In the genomic region with DNA sequence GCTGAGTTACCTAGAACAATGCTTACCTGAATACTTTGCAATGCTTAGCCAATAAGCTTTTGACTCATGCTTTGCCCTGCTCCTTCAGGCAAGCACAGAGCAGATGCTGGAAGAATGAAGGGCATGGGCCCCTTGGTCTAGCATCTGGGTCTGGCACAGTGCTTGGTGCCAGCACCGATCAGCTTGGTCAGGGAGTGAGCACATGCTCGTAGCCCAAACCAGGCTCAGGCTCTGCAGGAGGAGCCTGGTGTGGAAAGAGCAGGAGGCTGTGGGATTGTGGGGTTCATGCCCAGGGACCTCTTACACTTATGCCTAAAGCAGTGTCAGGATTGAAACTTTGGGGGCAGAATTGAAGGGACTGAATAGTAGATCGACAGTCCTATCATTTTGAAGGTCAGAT, we compare ENCODE assay signal across 17 cellular contexts.
A peak's percentile ranks its signal among the peaks of the same experiment; 100 is the strongest.
DNase-seq lines count a peak whose midpoint lies in the region; ATAC-seq and TF ChIP-seq lines count a peak whose summit lies in the region.
"Had no signal": no experiment of that assay in that cellular context is flagged by ENCODE, and none has a peak within 500 bp of the region (broad histone marks: within the 10 kb centered on the region; RNA-seq: fewer than 3 reads in every experiment).

No MANE protein-coding gene starts in this region.

- H2AK5ac ChIP-seq in neuronal stem cell (ENCODE audit: low read depth, low read length): no peak overlapping the region

- H3K9ac ChIP-seq in neuronal stem cell (ENCODE audit: low read depth, low read length, poor library complexity): no peak overlapping the region

- DNase-seq in esophagus muscularis mucosa (ENCODE audit: extremely low spot score): peak; percentile 62
- DNase-seq in neuronal stem cell (ENCODE audit: low spot score): no peak
- no peak for DNase-seq in stimulated activated CD4-positive, alpha-beta T cell treated with anti-CD3 and anti-CD28 coated beads, Interleukin-1b, Interleukin-23, amount 100 ng/mL, for 48 hours
- DNase-seq in mucosa of descending colon: no peak
- no peak for DNase-seq in caudate nucleus (lab: John Stamatoyannopoulos, UW)
- no peak for DNase-seq in spleen
- DNase-seq: C1 segment of cervical spinal cord; Calu3; CD4-positive, alpha-beta memory T cell; COR-L47; DMS53; DMS79 treated with DMSO at 0.1 percent for 48 hours; GF-D8; HFFc6 had no signal

- H3K14ac ChIP-seq in neuronal stem cell (ENCODE audit: low read length): no peak overlapping the region

- H2BK12ac ChIP-seq in neuronal stem cell (ENCODE audit: low read length): no peak overlapping the region

- intact Hi-C loops in esophagus muscularis mucosa (cut with DNase I): no loop called here
- intact Hi-C loops in mucosa of descending colon (cut with DNase I, micrococcal nuclease): no loop called here
- intact Hi-C loops in spleen (cut with DNase I; ENCODE audit: low total_unique reads): no loop called here

- H3K27me3 Mint-ChIP-seq in stimulated activated memory B cell treated with anti-CD40 and anti-IgM and Interleukin-4, amounts not matched to agents 10 μg/mL and 1 μg/mL and 100 μg/mL, for 72 hours: no peaks in the 10 kb centered on the region

- no peak overlapping the region for H3K4ac ChIP-seq in neuronal stem cell (ENCODE audit: low read length)

- H3K79me1 ChIP-seq in neuronal stem cell (ENCODE audit: low read depth, low read length): no peaks in the 10 kb centered on the region

- no peaks in the 10 kb centered on the region for H3K4me1 ChIP-seq in esophagus muscularis mucosa
- no peaks in the 10 kb centered on the region for H3K4me1 ChIP-seq in neuronal stem cell (ENCODE audit: control insufficient read depth in 2 of 2, insufficient read depth in 1 of 2, low read depth in 1 of 2, low read length in 2 of 2)
- no peaks in the 10 kb centered on the region for H3K4me1 ChIP-seq in mucosa of descending colon (ENCODE audit: low read depth)
- H3K4me1 ChIP-seq in spleen: peaks cover 0 to 11% (median 0%) of the 10 kb centered on the region in 6 donors
- H3K4me1 ChIP-seq: HAP-1 had no signal

- peaks cover 0 to 22% (median 0%) of the 10 kb centered on the region in 4 donors for H3K27me3 ChIP-seq in esophagus muscularis mucosa
- no peaks in the 10 kb centered on the region for H3K27me3 ChIP-seq in neuronal stem cell (ENCODE audit: control insufficient read depth in 3 of 3, insufficient read depth in 3 of 3, low read depth in 1 of 3, low read length in 3 of 3)
- H3K27me3 ChIP-seq in spleen (replicated peaks in 1 of 7): no peaks in the 10 kb centered on the region

- no peak overlapping the region for H3K4me2 ChIP-seq in neuronal stem cell (ENCODE audit: insufficient read depth, low read length, poor library complexity, severe bottlenecking)
- H3K4me2 ChIP-seq: GM23338 had no signal

- peaks cover 2% of the 10 kb centered on the region for H3K9me3 Mint-ChIP-seq in stimulated activated memory B cell treated with anti-CD40 and anti-IgM and Interleukin-4, amounts not matched to agents 10 μg/mL and 1 μg/mL and 100 μg/mL, for 72 hours
- H3K9me3 Mint-ChIP-seq: GM23338 had no signal

- no peak for TF ChIP-seq EP300 in esophagus muscularis mucosa (IDR thresholded peaks at IDR 0.05)

- H4K91ac ChIP-seq in neuronal stem cell (ENCODE audit: low read depth, low read length, poor library complexity): no peak overlapping the region

- no peaks in the 10 kb centered on the region for H3K4me1 Mint-ChIP-seq in stimulated activated memory B cell treated with anti-CD40 and anti-IgM and Interleukin-4, amounts not matched to agents 10 μg/mL and 1 μg/mL and 100 μg/mL, for 72 hours
- H3K4me1 Mint-ChIP-seq: CD4-positive, alpha-beta memory T cell had no signal

- H3K27ac Mint-ChIP-seq in stimulated activated memory B cell treated with anti-CD40 and anti-IgM and Interleukin-4, amounts not matched to agents 10 μg/mL and 1 μg/mL and 100 μg/mL, for 72 hours: no peak overlapping the region
- H3K27ac Mint-ChIP-seq: CD4-positive, alpha-beta memory T cell; GM23338; HFFc6 had no signal

- H3K36me3 ChIP-seq in esophagus muscularis mucosa: no peaks in the 10 kb centered on the region
- no peaks in the 10 kb centered on the region for H3K36me3 ChIP-seq in neuronal stem cell (replicated peaks in 1 of 2; ENCODE audit: control insufficient read depth in 2 of 2, insufficient read depth in 2 of 2, low read length in 2 of 2)
- H3K36me3 ChIP-seq in mucosa of descending colon (ENCODE audit: low read depth): no peaks in the 10 kb centered on the region
- no peaks in the 10 kb centered on the region for H3K36me3 ChIP-seq in spleen
- H3K36me3 ChIP-seq: HAP-1 had no signal

- no peaks in the 10 kb centered on the region for H3K9me3 ChIP-seq in esophagus muscularis mucosa
- no peaks in the 10 kb centered on the region for H3K9me3 ChIP-seq in neuronal stem cell (replicated peaks in 1 of 2; ENCODE audit: control insufficient read depth in 2 of 2, insufficient read depth in 1 of 2, low read depth in 1 of 2, low read length in 2 of 2)
- no peaks in the 10 kb centered on the region for H3K9me3 ChIP-seq in mucosa of descending colon
- no peaks in the 10 kb centered on the region for H3K9me3 ChIP-seq in spleen
- H3K9me3 ChIP-seq: HAP-1 had no signal

- WGBS in esophagus muscularis mucosa: 85% methylated on average over 3 of the region's 3 CpGs
- no CpG with 5 or more reads among the region's 3 CpGs for WGBS in neuronal stem cell (ENCODE audit: extremely low coverage in 2 of 2, insufficient read length in 2 of 2, insufficient replicate concordance in 1 of 2), 2 donors
- WGBS in spleen, 5 donors: 79 to 92% (median 87%) methylated on average over 3 of the region's 3 CpGs

- no peaks in the 10 kb centered on the region for H3K36me3 Mint-ChIP-seq in stimulated activated memory B cell treated with anti-CD40 and anti-IgM and Interleukin-4, amounts not matched to agents 10 μg/mL and 1 μg/mL and 100 μg/mL, for 72 hours
- H3K36me3 Mint-ChIP-seq: CD4-positive, alpha-beta memory T cell had no signal

- H2BK5ac ChIP-seq in neuronal stem cell (ENCODE audit: low read length): no peak overlapping the region

- H2BK15ac ChIP-seq in neuronal stem cell (ENCODE audit: low read length): no peak overlapping the region

- no peak overlapping the region for H3K23ac ChIP-seq in neuronal stem cell (ENCODE audit: low read depth, low read length, poor library complexity)

- H3K4me3 Mint-ChIP-seq in stimulated activated memory B cell treated with anti-CD40 and anti-IgM and Interleukin-4, amounts not matched to agents 10 μg/mL and 1 μg/mL and 100 μg/mL, for 72 hours: no peak overlapping the region
- H3K4me3 Mint-ChIP-seq: CD4-positive, alpha-beta memory T cell; GM23338; HFFc6 had no signal

- TF ChIP-seq POLR2A in esophagus muscularis mucosa (IDR thresholded peaks at IDR 0.05; ENCODE audit: low read depth) (no peak), spleen (IDR thresholded peaks at IDR 0.05) (no peak)

- H2AFZ ChIP-seq in neuronal stem cell (ENCODE audit: low read length): no peak overlapping the region
- H2AFZ ChIP-seq: GM23338 had no signal

- peak overlapping the region; percentile 5 for H3K18ac ChIP-seq in neuronal stem cell (ENCODE audit: low read length)

- H3K4me3 ChIP-seq in esophagus muscularis mucosa (no peak overlapping the region), neuronal stem cell (ENCODE audit: low read length in 2 of 2) (no peak overlapping the region), mucosa of descending colon (no peak overlapping the region), spleen (no peak overlapping the region)
- H3K4me3 ChIP-seq: GM23338, HAP-1 had no signal

- TF ChIP-seq CTCF in esophagus muscularis mucosa (IDR thresholded peaks at IDR 0.05) (no peak), mucosa of descending colon (IDR thresholded peaks at IDR 0.05) (no peak), spleen (IDR thresholded peaks at IDR 0.05 in 8 of 11, conservative IDR thresholded peaks at IDR 0.05 in 3 of 11) (no peak)

- H3K27ac ChIP-seq in esophagus muscularis mucosa (replicated peaks in 1 of 4): no peak overlapping the region
- H3K27ac ChIP-seq in neuronal stem cell (replicated peaks; ENCODE audit: low read length): no peak overlapping the region
- no peak overlapping the region for H3K27ac ChIP-seq in caudate nucleus (ENCODE audit: low read depth, low read length)
- no peak overlapping the region for H3K27ac ChIP-seq in spleen

- ATAC-seq in stimulated activated memory B cell treated with anti-CD40 and anti-IgM and Interleukin-4, amounts not matched to agents 10 μg/mL and 1 μg/mL and 100 μg/mL, for 72 hours: peak; percentile 45
- no peak for ATAC-seq in mucosa of descending colon
- ATAC-seq: GM23338 had no signal

- no peak overlapping the region for H2BK120ac ChIP-seq in neuronal stem cell (ENCODE audit: low read depth, low read length)

- H4K8ac ChIP-seq in neuronal stem cell (ENCODE audit: low read depth, low read length): no peak overlapping the region
